Comparison of ENCODE assay signal across 21 cellular contexts in genomic region chr9:14362175-14362574, GRCh38. TPM values are rescaled to one million over a fixed set of nuclear protein-coding genes. Genes with fewer than 3 reads are reported as not detected.
DNase-seq lines count a peak whose midpoint lies in the region; ATAC-seq, FAIRE-seq and TF ChIP-seq lines count a peak whose summit lies in the region.
"Had no signal": no experiment of that assay in that cellular context is flagged by ENCODE, and none has a peak within 500 bp of the region (broad histone marks: within the 10 kb centered on the region; RNA-seq: fewer than 3 reads in every experiment).

No MANE protein-coding gene starts in this region.

- H3K9ac ChIP-seq in mesendoderm (ENCODE audit: low read length) = no peak overlapping the region

- no peaks in the 10 kb centered on the region for H3K79me2 ChIP-seq in mesendoderm (ENCODE audit: control insufficient read depth, insufficient read depth, low read length)

- H3K9me3 ChIP-seq in MG63 (peaks cover 27% of the 10 kb centered on the region), thoracic aorta (no peaks in the 10 kb centered on the region), adrenal gland (replicated peaks in 1 of 3) (no peaks in the 10 kb centered on the region)
- H3K9me3 ChIP-seq: body of pancreas, pancreas had no signal

- no peak overlapping the region for H3K4me3 ChIP-seq in MG63
- no peak overlapping the region for H3K4me3 ChIP-seq in mesendoderm (ENCODE audit: low read length)
- no peak overlapping the region for H3K4me3 ChIP-seq in thoracic aorta
- no peak overlapping the region for H3K4me3 ChIP-seq in adrenal gland
- H3K4me3 ChIP-seq: body of pancreas, pancreas had no signal

- no peak overlapping the region for H3K27ac ChIP-seq in mesendoderm (ENCODE audit: low read depth, low read length)
- H3K27ac ChIP-seq in thoracic aorta = peak overlapping the region; percentile 4 to 18
- H3K27ac ChIP-seq in adrenal gland = peak overlapping the region in 1 of 5 donors; percentile 41
- H3K27ac ChIP-seq: body of pancreas, epithelial cell of prostate, pancreas had no signal

- DNase-seq in MG63 = peak; percentile 99
- peak; percentile 96 for DNase-seq in fibroblast of gingiva (ENCODE audit: low read depth)
- DNase-seq in mesendoderm = no peak
- no peak for DNase-seq in thoracic aorta (ENCODE audit: low spot score)
- no peak for DNase-seq in NCI-H1105 treated with DMSO at 0.1 percent for 48 hours (lab: John Stamatoyannopoulos, UW)
- DNase-seq in adrenal gland = no peak
- no peak for DNase-seq in urothelium cell line (ENCODE audit: low spot score)
- no peak for DNase-seq in stimulated activated CD4-positive, alpha-beta T cell treated with anti-CD3 and anti-CD28 coated beads, Interleukin-2, amount 100 ng/mL, for 24 hours
- DNase-seq: activated CD4-positive, alpha-beta T cell treated with anti-CD3 and anti-CD28 coated beads, Interleukin-2, amount 50 U/mL, for 1 hour; activated naive CD4-positive, alpha-beta T cell treated with Interleukin-2 at 50 U/mL for 16 hours; body of pancreas; C1 segment of cervical spinal cord; DMS 273 treated with DMSO at 0.1 percent for 48 hours; Kasumi-1; kidney glomerular epithelial cell; NCI-H146; pancreas; SW 1271; trophoblast cell had no signal

- H3K27me3 ChIP-seq in MG63 (no peaks in the 10 kb centered on the region), mesendoderm (ENCODE audit: insufficient read depth, low read length, poor library complexity) (no peaks in the 10 kb centered on the region), thoracic aorta (replicated peaks; ENCODE audit: insufficient read depth) (no peaks in the 10 kb centered on the region), adrenal gland (no peaks in the 10 kb centered on the region)
- H3K27me3 ChIP-seq: body of pancreas, pancreas had no signal

- H3K36me3 ChIP-seq in MG63 = no peaks in the 10 kb centered on the region
- H3K36me3 ChIP-seq in mesendoderm (ENCODE audit: control insufficient read depth, insufficient read depth, low read length) = no peaks in the 10 kb centered on the region
- H3K36me3 ChIP-seq in thoracic aorta = no peaks in the 10 kb centered on the region
- no peaks in the 10 kb centered on the region for H3K36me3 ChIP-seq in adrenal gland (replicated peaks in 1 of 2)
- H3K36me3 ChIP-seq: pancreas had no signal

- no peak overlapping the region for H2BK5ac ChIP-seq in mesendoderm (ENCODE audit: low read length)

- H2BK120ac ChIP-seq in mesendoderm (ENCODE audit: low read depth, low read length) = no peak overlapping the region

- peak overlapping the region; percentile 45 for H3K18ac ChIP-seq in mesendoderm (ENCODE audit: low read length)

- no peak overlapping the region for H2AK5ac ChIP-seq in mesendoderm (ENCODE audit: low read length)

- intact Hi-C loops in adrenal gland (cut with DNase I) = no loop called here

- H3K4me1 ChIP-seq in mesendoderm (ENCODE audit: control insufficient read depth, low read depth, low read length) (no peaks in the 10 kb centered on the region), thoracic aorta (ENCODE audit: control insufficient read depth in 1 of 2, low read depth in 2 of 2) (peaks cover 11 to 56% of the 10 kb centered on the region in 2 donors), adrenal gland (replicated peaks in 1 of 2) (no peaks in the 10 kb centered on the region)
- H3K4me1 ChIP-seq: body of pancreas, pancreas had no signal

- H3K23ac ChIP-seq in mesendoderm (ENCODE audit: low read length) = no peak overlapping the region

- H3K79me1 ChIP-seq in mesendoderm (ENCODE audit: low read length) = no peaks in the 10 kb centered on the region

- no peak overlapping the region for H4K5ac ChIP-seq in mesendoderm (ENCODE audit: low read length)

- TF ChIP-seq CTCF in thoracic aorta (IDR thresholded peaks at IDR 0.05) (no peak), adrenal gland (IDR thresholded peaks at IDR 0.05) (no peak)

- peak overlapping the region; percentile 23 for H2BK15ac ChIP-seq in mesendoderm (replicated peaks; ENCODE audit: low read depth)

- TF ChIP-seq POLR2A in adrenal gland (IDR thresholded peaks at IDR 0.05) = no peak

- H3K4me2 ChIP-seq in mesendoderm (ENCODE audit: low read length) = no peak overlapping the region

- no peak overlapping the region for H3K56ac ChIP-seq in mesendoderm (ENCODE audit: low read length)

- ATAC-seq in thoracic aorta (ENCODE audit: insufficient number of reproducible peaks, low FRiP score, low read depth) = no peak
- ATAC-seq: body of pancreas had no signal

- no peak for FAIRE-seq in urothelium cell line (lab: Jason Lieb, UNC)
- FAIRE-seq: H54 had no signal

- no CpG with 5 or more reads among the region's 1 CpG for WGBS in mesendoderm (ENCODE audit: extremely low coverage, insufficient coverage, low lambda C conversion rate)
- 76 to 100% (median 85%) methylated on average over 1 of the region's 1 CpG for WGBS in adrenal gland, 4 donors

- H4K8ac ChIP-seq in mesendoderm (ENCODE audit: low read depth, low read length) = no peak overlapping the region

- H3K4ac ChIP-seq in mesendoderm (ENCODE audit: low read depth, low read length) = no peak overlapping the region

RNA-seq across cellular contexts. Expression of gene NFIB, which starts 48.2 kb away (rescaled TPM):
- total RNA-seq in MG63 (2014; rRNA removed; shearing (Covaris generic); ENCODE audit: low replicate concordance) = 47.3 and 62.1 TPM in 2 replicates
- polyA plus RNA-seq in mesendoderm (2013, experiment 1 of 2) = 1.8 TPM
- 1.5 TPM for polyA plus RNA-seq in mesendoderm (2013, experiment 2 of 2)
- total RNA-seq in thoracic aorta (100 to 1,000 TPM in 1 of 2 donors, 10 to 100 TPM in 1; 54.8 to 114 TPM), adrenal gland (10 to 100 TPM; 28.9 to 84.1 (median 57.7) TPM)
- polyA plus RNA-seq in adrenal gland = 10 to 100 TPM; 10.9 to 15.0 (median 13.7) TPM

Comparison
In these comparisons a context has a peak if more than half of its experiments do, and no peak if none do; other contexts are left out.
1. DNase-seq: peak in MG63 (single experiment) and fibroblast of gingiva (single experiment); none in mesendoderm (single experiment), thoracic aorta (single experiment), NCI-H1105 treated with DMSO at 0.1 percent for 48 hours (single experiment), adrenal gland (0 of 7), urothelium cell line (single experiment) and stimulated activated CD4-positive, alpha-beta T cell treated with anti-CD3 and anti-CD28 coated beads, Interleukin-2, amount 100 ng/mL, for 24 hours (0 of 2).